In the genomic region with DNA sequence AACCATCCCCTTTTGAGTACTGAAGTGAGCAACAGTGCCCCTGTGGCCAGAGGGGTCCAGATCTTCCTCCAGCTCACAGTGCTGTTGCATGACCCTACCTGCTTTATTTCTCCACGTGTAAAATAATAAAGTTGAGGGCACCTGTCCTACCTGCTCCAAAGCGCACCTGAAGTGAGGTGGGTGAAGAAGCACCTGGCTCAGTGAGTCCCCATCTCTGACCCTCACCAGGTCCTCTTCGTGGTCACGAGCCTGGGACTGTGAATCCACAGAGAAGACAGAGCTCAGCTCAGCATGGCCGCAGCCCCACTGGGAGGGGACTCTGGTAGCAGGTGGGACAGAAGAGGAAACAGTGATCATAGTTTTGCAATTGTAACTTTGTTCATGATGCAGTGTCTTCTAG, we compare ENCODE assay signal across 34 cellular contexts.
"Had no signal": no experiment of that assay in that cellular context is flagged by ENCODE, and none has a peak within 500 bp of the region (broad histone marks: within the 10 kb centered on the region; RNA-seq: fewer than 3 reads in every experiment).

No MANE protein-coding gene starts in this region.

- H3K27me3 ChIP-seq: brain microvascular endothelial cell, esophagus squamous epithelium had no signal

- H3K27me3 Mint-ChIP-seq: activated B cell treated with CpG ODN at 0.5 μM for 24 hours; activated CD8-positive, alpha-beta T cell treated with anti-CD3 and anti-CD28 coated beads for 36 hours; activated naive CD8-positive, alpha-beta T cell; activated T-cell treated with anti-CD3 and anti-CD28 coated beads, Interleukin-2, amount 50 U/mL, for 24 hours had no signal

- H3K9me3 Mint-ChIP-seq: activated B cell treated with CpG ODN at 0.5 μM for 24 hours; activated CD8-positive, alpha-beta T cell treated with anti-CD3 and anti-CD28 coated beads for 36 hours; activated T-cell treated with anti-CD3 and anti-CD28 coated beads, Interleukin-2, amount 50 U/mL, for 24 hours; activated T-cell treated with anti-CD3 and anti-CD28 coated beads, Interleukin-2, amount 50 U/mL, for 72 hours; effector memory CD8-positive, alpha-beta T cell; T-helper 2 cell treated with Interferon-gamma antibody and Interleukin-4, amounts not matched to agents 5 μg/mL and 100 μg/mL, for 36 hours had no signal

- H3K4me3 ChIP-seq: esophagus squamous epithelium had no signal

- ATAC-seq: activated CD4-positive, CD25-positive, alpha-beta regulatory T cell treated with anti-CD3 and anti-CD28 coated beads, Interleukin-2, amount 50 U/mL, for 24 hours; activated CD8-positive, alpha-beta T cell treated with anti-CD3 and anti-CD28 coated beads for 36 hours; activated T-cell treated with anti-CD3 and anti-CD28 coated beads, Interleukin-2, amount 50 U/mL, for 72 hours; effector memory CD8-positive, alpha-beta T cell; T-helper 17 cell had no signal

- H3K4me1 ChIP-seq: esophagus squamous epithelium had no signal

- H3K36me3 Mint-ChIP-seq: activated naive CD8-positive, alpha-beta T cell had no signal

- DNase-seq: activated B cell treated with CpG ODN at 0.5 μM for 24 hours; activated CD4-positive, alpha-beta T cell treated with anti-CD3 and anti-CD28 coated beads for 48 hours; activated CD4-positive, alpha-beta T cell treated with anti-CD3 and anti-CD28 coated beads, Interleukin-2, amount 50 U/mL, for 1 hour; activated CD4-positive, alpha-beta T cell treated with anti-CD3 and anti-CD28 coated beads, Interleukin-2, amount 50 U/mL, for 48 hours; activated CD8-positive, alpha-beta memory T cell treated with anti-CD3 and anti-CD28 coated beads for 24 hours; activated CD8-positive, alpha-beta memory T cell treated with anti-CD3 and anti-CD28 coated beads, Interleukin-2, amount 50 U/mL, for 48 hours; activated CD8-positive, alpha-beta T cell treated with anti-CD3 and anti-CD28 coated beads for 36 hours; activated gamma-delta T cell; activated naive CD4-positive, alpha-beta T cell treated with anti-CD3 and anti-CD28 coated beads, Interleukin-2, amount 50 U/mL, for 16 hours; activated naive CD4-positive, alpha-beta T cell treated with Interleukin-2 at 50 U/mL for 16 hours; activated T-cell treated with anti-CD3 and anti-CD28 coated beads for 4 hours; activated T-cell treated with anti-CD3 and anti-CD28 coated beads, Interleukin-2, amount 50 U/mL, for 24 hours; activated T-cell treated with anti-CD3 and anti-CD28 coated beads, Interleukin-2, amount 50 U/mL, for 72 hours; amniotic stem cell; anterior cingulate cortex; brain microvascular endothelial cell; cortex of kidney; dermis blood vessel endothelial cell; effector CD4-positive, alpha-beta T cell; effector memory CD8-positive, alpha-beta T cell; esophagus squamous epithelium; T-helper 1 cell; T-helper 17 cell; T1000; WERI-Rb-1 had no signal

- H3K27ac Mint-ChIP-seq: activated B cell treated with CpG ODN at 0.5 μM for 24 hours; activated CD8-positive, alpha-beta T cell treated with anti-CD3 and anti-CD28 coated beads for 36 hours; activated naive CD8-positive, alpha-beta T cell; activated T-cell treated with anti-CD3 and anti-CD28 coated beads, Interleukin-2, amount 50 U/mL, for 24 hours; activated T-cell treated with anti-CD3 and anti-CD28 coated beads, Interleukin-2, amount 50 U/mL, for 72 hours; effector memory CD8-positive, alpha-beta T cell; T-helper 17 cell; T-helper 2 cell treated with Interferon-gamma antibody and Interleukin-4, amounts not matched to agents 5 μg/mL and 100 μg/mL, for 36 hours had no signal

- FAIRE-seq: astrocyte, colon, endometrium, endothelial cell of umbilical vein, frontal cortex had no signal

- H3K36me3 ChIP-seq: brain microvascular endothelial cell, esophagus squamous epithelium, WERI-Rb-1 had no signal

- H3K4me3 Mint-ChIP-seq: activated B cell treated with CpG ODN at 0.5 μM for 24 hours; activated CD8-positive, alpha-beta T cell treated with anti-CD3 and anti-CD28 coated beads for 36 hours; activated naive CD8-positive, alpha-beta T cell; activated T-cell treated with anti-CD3 and anti-CD28 coated beads, Interleukin-2, amount 50 U/mL, for 24 hours; activated T-cell treated with anti-CD3 and anti-CD28 coated beads, Interleukin-2, amount 50 U/mL, for 72 hours; effector memory CD8-positive, alpha-beta T cell; T-helper 17 cell; T-helper 2 cell treated with Interferon-gamma antibody and Interleukin-4, amounts not matched to agents 5 μg/mL and 100 μg/mL, for 36 hours had no signal

- H3K27ac ChIP-seq: brain microvascular endothelial cell, epithelial cell of prostate, esophagus squamous epithelium, WERI-Rb-1 had no signal

- H3K9me3 ChIP-seq: esophagus squamous epithelium had no signal

- H3K4me1 Mint-ChIP-seq: activated B cell treated with CpG ODN at 0.5 μM for 24 hours had no signal
